35 cellular contexts compared by ENCODE assay signal in the genomic region with DNA sequence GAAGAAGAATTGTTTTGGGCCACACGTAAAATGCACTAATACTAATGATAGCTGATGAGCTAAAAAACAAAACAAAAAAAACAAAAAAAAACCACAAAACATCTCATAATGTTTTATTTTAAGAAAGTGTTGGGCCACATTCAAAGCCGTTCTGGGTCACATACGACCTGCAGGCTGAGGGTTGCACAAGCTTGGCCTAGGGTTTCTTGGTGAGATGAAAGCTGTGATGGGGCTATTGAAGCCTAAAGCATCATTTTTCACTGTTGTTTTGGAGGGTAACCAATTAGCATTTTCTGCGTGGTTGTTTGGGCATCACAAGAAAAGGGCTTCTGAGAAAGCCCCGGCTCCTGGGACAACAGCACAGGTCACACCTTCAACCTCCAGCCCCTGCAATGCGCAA. TPM values are rescaled to one million over a fixed set of nuclear protein-coding genes. Genes with fewer than 3 reads are reported as not detected.
"Had no signal": no experiment of that assay in that cellular context is flagged by ENCODE, and none has a peak within 500 bp of the region (broad histone marks: within the 10 kb centered on the region; RNA-seq: fewer than 3 reads in every experiment).

No MANE protein-coding gene starts in this region.

- H3K27ac ChIP-seq: ascending aorta, cardiac muscle cell, SJSA1 had no signal

- H3K9me3 ChIP-seq: ascending aorta, SJSA1, SK-N-SH had no signal

- ATAC-seq: activated CD4-positive, alpha-beta T cell treated with anti-CD3 and anti-CD28 coated beads for 36 hours; activated CD4-positive, CD25-positive, alpha-beta regulatory T cell treated with anti-CD3 and anti-CD28 coated beads, Interleukin-2, amount 50 U/mL, for 24 hours; activated CD8-positive, alpha-beta T cell treated with anti-CD3 and anti-CD28 coated beads, Interleukin-2, amount 10 ng/mL, durations not matched to agents 7 days and 5 days; WTC11 had no signal

- H3K27ac Mint-ChIP-seq: activated CD4-positive, alpha-beta T cell treated with anti-CD3 and anti-CD28 coated beads for 36 hours; activated CD4-positive, alpha-beta T cell treated with anti-CD3 and anti-CD28 coated beads, Interleukin-2, amount 10 ng/mL, durations not matched to agents 7 days and 5 days; activated CD8-positive, alpha-beta T cell treated with anti-CD3 and anti-CD28 coated beads, Interleukin-2, amount 10 ng/mL, durations not matched to agents 7 days and 5 days; activated naive CD4-positive, alpha-beta T cell treated with anti-CD3 and anti-CD28 coated beads, Interleukin-2, amount 50 U/mL, for 24 hours; activated naive CD8-positive, alpha-beta T cell treated with anti-CD3 and anti-CD28 coated beads, Interleukin-2, amount 10 ng/mL, durations not matched to agents 7 days and 5 days; activated T-cell treated with anti-CD3 and anti-CD28 coated beads, Interleukin-2, amount 50 U/mL, for 24 hours; activated T-helper 2 cell treated with anti-CD3 and anti-CD28 coated beads, Interferon-gamma antibody, Interleukin-2, Interleukin-4, amounts not matched to agents 10 μg/mL and 5 μg/mL and 100 μg/mL, durations not matched to agents 14 hours and 24 hours and 36 hours; T-helper 1 cell treated with Interleukin-12 subunit alpha and Interleukin-12 subunit beta and Interleukin-4 antibody, amounts not matched to agents 30 μg/mL and 1 μg/mL, for 36 hours; T-helper 2 cell treated with Interferon-gamma antibody and Interleukin-4, amounts not matched to agents 5 μg/mL and 100 μg/mL, for 36 hours; WTC11 had no signal

- H3K9me3 Mint-ChIP-seq: activated CD4-positive, alpha-beta T cell treated with anti-CD3 and anti-CD28 coated beads, Interleukin-2, amount 10 ng/mL, durations not matched to agents 7 days and 5 days; activated naive CD4-positive, alpha-beta T cell treated with anti-CD3 and anti-CD28 coated beads, Interleukin-2, amount 50 U/mL, for 24 hours; activated naive CD8-positive, alpha-beta T cell treated with anti-CD3 and anti-CD28 coated beads, Interleukin-2, amount 10 ng/mL, durations not matched to agents 7 days and 5 days; activated T-cell treated with anti-CD3 and anti-CD28 coated beads, Interleukin-2, amount 50 U/mL, for 24 hours; activated T-helper 2 cell treated with anti-CD3 and anti-CD28 coated beads, Interferon-gamma antibody, Interleukin-2, Interleukin-4, amounts not matched to agents 10 μg/mL and 5 μg/mL and 100 μg/mL, durations not matched to agents 14 hours and 24 hours and 36 hours; central memory CD8-positive, alpha-beta T cell; T-helper 1 cell treated with Interleukin-12 subunit alpha and Interleukin-12 subunit beta and Interleukin-4 antibody, amounts not matched to agents 30 μg/mL and 1 μg/mL, for 36 hours; T-helper 2 cell treated with Interferon-gamma antibody and Interleukin-4, amounts not matched to agents 5 μg/mL and 100 μg/mL, for 36 hours; WTC11 had no signal

- H3K4me3 ChIP-seq: ascending aorta, cardiac muscle cell, SJSA1 had no signal

- DNase-seq: activated CD4-positive, alpha-beta T cell treated with anti-CD3 and anti-CD28 coated beads for 36 hours; activated CD4-positive, alpha-beta T cell treated with anti-CD3 and anti-CD28 coated beads, Interleukin-2, amount 10 ng/mL, durations not matched to agents 7 days and 5 days; activated CD4-positive, alpha-beta T cell treated with anti-CD3 and anti-CD28 coated beads, Interleukin-2, amount 50 U/mL, for 48 hours; activated CD8-positive, alpha-beta T cell treated with anti-CD3 and anti-CD28 coated beads, Interleukin-2, amount 10 ng/mL, durations not matched to agents 7 days and 5 days; activated gamma-delta T cell; activated naive CD4-positive, alpha-beta T cell treated with Interleukin-2 at 50 U/mL for 16 hours; activated naive CD8-positive, alpha-beta T cell treated with anti-CD3 and anti-CD28 coated beads, Interleukin-2, amount 10 ng/mL, durations not matched to agents 7 days and 5 days; activated T-cell treated with anti-CD3 and anti-CD28 coated beads, Interleukin-2, amount 50 U/mL, for 24 hours; amygdala; Karpas-422; KBM-7; NCI-H1048; NCI-H1105 treated with DMSO at 0.1 percent for 48 hours; NCI-H1436; NCI-H1694; NCI-H1930; NCI-H2081 treated with DMSO at 0.1 percent for 48 hours; NCI-H226; NCI-H526; NCI-H748 treated with DMSO at 0.1 percent for 48 hours; OCI-M1; Right ventricle myocardium superior; SK-N-SH had no signal

- H3K36me3 ChIP-seq: ascending aorta, cardiac muscle cell, SJSA1 had no signal

- H3K4me1 Mint-ChIP-seq: activated CD4-positive, alpha-beta T cell treated with anti-CD3 and anti-CD28 coated beads for 36 hours; activated CD4-positive, alpha-beta T cell treated with anti-CD3 and anti-CD28 coated beads, Interleukin-2, amount 10 ng/mL, durations not matched to agents 7 days and 5 days; activated naive CD8-positive, alpha-beta T cell treated with anti-CD3 and anti-CD28 coated beads, Interleukin-2, amount 10 ng/mL, durations not matched to agents 7 days and 5 days; central memory CD8-positive, alpha-beta T cell had no signal

- H3K9ac ChIP-seq: SK-N-SH had no signal

- H3K36me3 Mint-ChIP-seq: activated naive CD4-positive, alpha-beta T cell treated with anti-CD3 and anti-CD28 coated beads, Interleukin-2, amount 50 U/mL, for 24 hours; activated naive CD8-positive, alpha-beta T cell treated with anti-CD3 and anti-CD28 coated beads, Interleukin-2, amount 10 ng/mL, durations not matched to agents 7 days and 5 days; WTC11 had no signal

- H3K27me3 ChIP-seq: ascending aorta, cardiac muscle cell, SJSA1 had no signal

- H3K4me1 ChIP-seq: ascending aorta, SJSA1 had no signal

- H3K4me2 ChIP-seq: SK-N-SH had no signal

- H3K27me3 Mint-ChIP-seq: activated CD4-positive, alpha-beta T cell treated with anti-CD3 and anti-CD28 coated beads for 36 hours; activated CD4-positive, alpha-beta T cell treated with anti-CD3 and anti-CD28 coated beads, Interleukin-2, amount 10 ng/mL, durations not matched to agents 7 days and 5 days; activated naive CD4-positive, alpha-beta T cell treated with anti-CD3 and anti-CD28 coated beads, Interleukin-2, amount 50 U/mL, for 24 hours; activated naive CD8-positive, alpha-beta T cell treated with anti-CD3 and anti-CD28 coated beads, Interleukin-2, amount 10 ng/mL, durations not matched to agents 7 days and 5 days; central memory CD8-positive, alpha-beta T cell had no signal

- H3K4me3 Mint-ChIP-seq: activated CD4-positive, alpha-beta T cell treated with anti-CD3 and anti-CD28 coated beads for 36 hours; activated CD4-positive, alpha-beta T cell treated with anti-CD3 and anti-CD28 coated beads, Interleukin-2, amount 10 ng/mL, durations not matched to agents 7 days and 5 days; activated CD8-positive, alpha-beta T cell treated with anti-CD3 and anti-CD28 coated beads, Interleukin-2, amount 10 ng/mL, durations not matched to agents 7 days and 5 days; activated naive CD4-positive, alpha-beta T cell treated with anti-CD3 and anti-CD28 coated beads, Interleukin-2, amount 50 U/mL, for 24 hours; activated naive CD8-positive, alpha-beta T cell treated with anti-CD3 and anti-CD28 coated beads, Interleukin-2, amount 10 ng/mL, durations not matched to agents 7 days and 5 days; activated T-cell treated with anti-CD3 and anti-CD28 coated beads, Interleukin-2, amount 50 U/mL, for 24 hours; central memory CD8-positive, alpha-beta T cell; T-helper 1 cell treated with Interleukin-12 subunit alpha and Interleukin-12 subunit beta and Interleukin-4 antibody, amounts not matched to agents 30 μg/mL and 1 μg/mL, for 36 hours; T-helper 2 cell treated with Interferon-gamma antibody and Interleukin-4, amounts not matched to agents 5 μg/mL and 100 μg/mL, for 36 hours; WTC11 had no signal

RNA-seq across cellular contexts. Expression of a gene that starts 42.5 kb away (rescaled TPM):
- total RNA-seq: ascending aorta, MCF 10A, NCI-H460, Right ventricle myocardium superior, SJSA1 had no signal
